Comparison of ENCODE assay signal across 1 cellular context in genomic region chr22:46995501-46996360, GRCh38.
TF ChIP-seq lines count a peak whose summit lies in the region.

No MANE protein-coding gene starts in this region.

TF ChIP-seq in H1, 55 proteins besides CTCF, POLR2A, EP300 and RAD21:
- TF ChIP-seq, protein P1, sequence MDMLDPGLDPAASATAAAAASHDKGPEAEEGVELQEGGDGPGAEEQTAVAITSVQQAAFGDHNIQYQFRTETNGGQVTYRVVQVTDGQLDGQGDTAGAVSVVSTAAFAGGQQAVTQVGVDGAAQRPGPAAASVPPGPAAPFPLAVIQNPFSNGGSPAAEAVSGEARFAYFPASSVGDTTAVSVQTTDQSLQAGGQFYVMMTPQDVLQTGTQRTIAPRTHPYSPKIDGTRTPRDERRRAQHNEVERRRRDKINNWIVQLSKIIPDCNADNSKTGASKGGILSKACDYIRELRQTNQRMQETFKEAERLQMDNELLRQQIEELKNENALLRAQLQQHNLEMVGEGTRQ (IDR thresholded peaks at IDR 0.05; ENCODE audit: low read length) = no peak
- TF ChIP-seq TAF7 (optimal IDR thresholded peaks at IDR 0.05; ENCODE audit: borderline replicate concordance, low read depth, low read length) (no peak), TAF1 (IDR thresholded peaks at IDR 0.05; ENCODE audit: low read depth, low read length) (no peak), BRCA1 (IDR thresholded peaks at IDR 0.05; ENCODE audit: low read depth, low read length) (no peak), CREB1 (IDR thresholded peaks at IDR 0.05) (no peak), NRF1 (IDR thresholded peaks at IDR 0.05; ENCODE audit: low read depth, low read length) (no peak), KDM5A (IDR thresholded peaks at IDR 0.05; ENCODE audit: low read length) (no peak), SP4 (IDR thresholded peaks at IDR 0.05; ENCODE audit: low read length) (no peak), MAFK (IDR thresholded peaks at IDR 0.05; ENCODE audit: low read depth, low read length) (no peak), POLR2AphosphoS5 (IDR thresholded peaks at IDR 0.05; ENCODE audit: low read depth, low read length) (no peak), SP2 (IDR thresholded peaks at IDR 0.05; ENCODE audit: low read length) (no peak), SRF (IDR thresholded peaks at IDR 0.05; ENCODE audit: low read depth, low read length) (no peak), SUZ12 (IDR thresholded peaks at IDR 0.05; ENCODE audit: low read length) (no peak)
- TF ChIP-seq, protein P2, sequence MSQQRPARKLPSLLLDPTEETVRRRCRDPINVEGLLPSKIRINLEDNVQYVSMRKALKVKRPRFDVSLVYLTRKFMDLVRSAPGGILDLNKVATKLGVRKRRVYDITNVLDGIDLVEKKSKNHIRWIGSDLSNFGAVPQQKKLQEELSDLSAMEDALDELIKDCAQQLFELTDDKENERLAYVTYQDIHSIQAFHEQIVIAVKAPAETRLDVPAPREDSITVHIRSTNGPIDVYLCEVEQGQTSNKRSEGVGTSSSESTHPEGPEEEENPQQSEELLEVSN (IDR thresholded peaks at IDR 0.05) = no peak
TF ChIP-seq in H1: peak in this region for 0.
